Comparison of ENCODE assay signal across 30 cellular contexts in genomic region chr11:46899501-46900025, GRCh38. TPM values are rescaled to one million over a fixed set of nuclear protein-coding genes. Genes with fewer than 3 reads are reported as not detected.
"Had no signal": no experiment of that assay in that cellular context is flagged by ENCODE, and none has a peak within 500 bp of the region (broad histone marks: within the 10 kb centered on the region; RNA-seq: fewer than 3 reads in every experiment).

No MANE protein-coding gene starts in this region.

- H3K9me3 Mint-ChIP-seq: activated CD8-positive, alpha-beta T cell treated with anti-CD3 and anti-CD28 coated beads for 36 hours; activated T-cell treated with anti-CD3 and anti-CD28 coated beads, Interleukin-2, amount 50 U/mL, for 4 hours; activated T-helper 17 cell treated with anti-CD3 and anti-CD28 coated beads, Interleukin-2, amount 50 U/mL, for 72 hours had no signal

- H3K4me3 Mint-ChIP-seq: activated CD8-positive, alpha-beta T cell treated with anti-CD3 and anti-CD28 coated beads for 36 hours; activated naive CD8-positive, alpha-beta T cell; activated T-cell treated with anti-CD3 and anti-CD28 coated beads, Interleukin-2, amount 50 U/mL, for 4 hours; activated T-helper 17 cell treated with anti-CD3 and anti-CD28 coated beads, Interleukin-2, amount 50 U/mL, for 72 hours; WTC11 had no signal

- H3K27ac Mint-ChIP-seq: activated CD8-positive, alpha-beta T cell treated with anti-CD3 and anti-CD28 coated beads for 36 hours; activated naive CD8-positive, alpha-beta T cell; activated T-helper 17 cell treated with anti-CD3 and anti-CD28 coated beads, Interleukin-2, amount 50 U/mL, for 72 hours had no signal

- ATAC-seq: activated CD8-positive, alpha-beta T cell treated with anti-CD3 and anti-CD28 coated beads for 36 hours; activated T-cell treated with anti-CD3 and anti-CD28 coated beads, Interleukin-2, amount 50 U/mL, for 4 hours; activated T-helper 17 cell treated with anti-CD3 and anti-CD28 coated beads, Interleukin-2, amount 50 U/mL, for 72 hours; body of pancreas; gastroesophageal sphincter; heart right ventricle; WTC11 had no signal

- H3K27me3 ChIP-seq: body of pancreas, breast epithelium, cardiac muscle cell, colonic mucosa, esophagus squamous epithelium, gastroesophageal sphincter, heart right ventricle had no signal

- H3K36me3 ChIP-seq: breast epithelium, colonic mucosa had no signal

- H3K36me3 Mint-ChIP-seq: activated naive CD8-positive, alpha-beta T cell had no signal

- H3K27me3 Mint-ChIP-seq: activated CD8-positive, alpha-beta T cell treated with anti-CD3 and anti-CD28 coated beads for 36 hours; activated naive CD8-positive, alpha-beta T cell had no signal

- H3K27ac ChIP-seq: body of pancreas, breast epithelium, cardiac muscle cell, colonic mucosa, gastroesophageal sphincter, heart right ventricle had no signal

- H3K4me1 Mint-ChIP-seq: activated T-helper 17 cell treated with anti-CD3 and anti-CD28 coated beads, Interleukin-2, amount 50 U/mL, for 72 hours had no signal

- H3K9me3 ChIP-seq: body of pancreas, breast epithelium, colonic mucosa, esophagus squamous epithelium, gastroesophageal sphincter, heart right ventricle had no signal

- FAIRE-seq: endometrium, endothelial cell of umbilical vein had no signal

- H3K4me3 ChIP-seq: body of pancreas, breast epithelium, cardiac muscle cell, colonic mucosa, esophagus squamous epithelium, gastroesophageal sphincter, heart right ventricle had no signal

- DNase-seq: activated CD4-positive, alpha-beta T cell treated with anti-CD3 and anti-CD28 coated beads for 48 hours; activated CD4-positive, alpha-beta T cell treated with anti-CD3 and anti-CD28 coated beads, Interleukin-2, amount 50 U/mL, for 1 hour; activated CD4-positive, alpha-beta T cell treated with anti-CD3 and anti-CD28 coated beads, Interleukin-2, amount 50 U/mL, for 48 hours; activated CD8-positive, alpha-beta memory T cell treated with anti-CD3 and anti-CD28 coated beads for 24 hours; activated CD8-positive, alpha-beta T cell treated with anti-CD3 and anti-CD28 coated beads for 36 hours; activated effector memory CD4-positive, alpha-beta T cell treated with Interleukin-2 at 50 U/mL for 16 hours; activated gamma-delta T cell treated with Interleukin-2 at 50 U/mL for 16 hours; activated naive CD4-positive, alpha-beta T cell treated with anti-CD3 and anti-CD28 coated beads, Interleukin-2, amount 50 U/mL, for 16 hours; activated naive CD4-positive, alpha-beta T cell treated with Interleukin-2 at 50 U/mL for 16 hours; activated T-cell treated with anti-CD3 and anti-CD28 coated beads, Interleukin-2, amount 50 U/mL, for 4 hours; amniotic stem cell; anterior cingulate cortex; body of pancreas; central memory CD4-positive, alpha-beta T cell; cerebellar nuclear complex; colonic mucosa; effector CD8-positive, alpha-beta T cell; esophagus squamous epithelium; foreskin melanocyte; heart right ventricle; T-helper 2 cell had no signal

- H3K4me1 ChIP-seq: breast epithelium, colonic mucosa had no signal

RNA-seq across cellular contexts. Expression of gene LRP4, which starts 18.8 kb away (rescaled TPM):
- total RNA-seq: T-helper 1 cell treated with Interleukin-12 subunit alpha and Interleukin-12 subunit beta and Interleukin-4 antibody, amounts not matched to agents 30 ng/mL and 1 ng/mL, for 36 hours had no signal
